In genomic region chr4:141347738-141348524, GRCh38 we compare ENCODE assay signal across 9 cellular contexts.
DNase-seq lines count a peak whose midpoint lies in the region; ATAC-seq lines count a peak whose summit lies in the region.
"Had no signal": no experiment of that assay in that cellular context is flagged by ENCODE, and none has a peak within 500 bp of the region (broad histone marks: within the 10 kb centered on the region; RNA-seq: fewer than 3 reads in every experiment).

No MANE protein-coding gene starts in this region.

- ATAC-seq in GM21515 (IDR thresholded peaks at IDR 0.05; ENCODE audit: unreplicated experiment): peak; percentile 44

- peak; percentile 9 for DNase-seq in EL
- peak; percentile 7 for DNase-seq in NOMO-1 treated with dmso at 0.1 percent for 144 hours (lab: John Stamatoyannopoulos, UW; ENCODE audit: unreplicated experiment)
- DNase-seq in iris pigment epithelial cell (ENCODE audit: low read depth): peak; percentile 79
- DNase-seq in HPDE6-E6E7 (ENCODE audit: extremely low spot score): no peak
- no peak for DNase-seq in activated CD4-positive, alpha-beta T cell treated with anti-CD3 and anti-CD28 coated beads, Interleukin-2, amount 10 ng/mL, durations not matched to agents 24 days and 14 days
- DNase-seq in GM19240 (ENCODE audit: insufficient read length, low spot score): no peak
- no peak for DNase-seq in NCI-H446 treated with DMSO at 0.1 percent for 48 hours (lab: John Stamatoyannopoulos, UW)
- DNase-seq: GOT3 had no signal

- no peak overlapping the region for H3K27ac Mint-ChIP-seq in activated CD4-positive, alpha-beta T cell treated with anti-CD3 and anti-CD28 coated beads, Interleukin-2, amount 10 ng/mL, durations not matched to agents 24 days and 14 days

- H3K27me3 Mint-ChIP-seq in activated CD4-positive, alpha-beta T cell treated with anti-CD3 and anti-CD28 coated beads, Interleukin-2, amount 10 ng/mL, durations not matched to agents 24 days and 14 days: peaks cover 5% of the 10 kb centered on the region

- no peak overlapping the region for H3K4me3 Mint-ChIP-seq in activated CD4-positive, alpha-beta T cell treated with anti-CD3 and anti-CD28 coated beads, Interleukin-2, amount 10 ng/mL, durations not matched to agents 24 days and 14 days

- H3K4me1 Mint-ChIP-seq in activated CD4-positive, alpha-beta T cell treated with anti-CD3 and anti-CD28 coated beads, Interleukin-2, amount 10 ng/mL, durations not matched to agents 24 days and 14 days: no peaks in the 10 kb centered on the region

- H3K9me3 Mint-ChIP-seq in activated CD4-positive, alpha-beta T cell treated with anti-CD3 and anti-CD28 coated beads, Interleukin-2, amount 10 ng/mL, durations not matched to agents 24 days and 14 days: no peaks in the 10 kb centered on the region

- intact Hi-C loops in activated CD4-positive, alpha-beta T cell treated with anti-CD3 and anti-CD28 coated beads, Interleukin-2, amount 10 ng/mL, durations not matched to agents 24 days and 14 days (cut with micrococcal nuclease): no loop called here

- H3K36me3 Mint-ChIP-seq in activated CD4-positive, alpha-beta T cell treated with anti-CD3 and anti-CD28 coated beads, Interleukin-2, amount 10 ng/mL, durations not matched to agents 24 days and 14 days (ENCODE audit: low read depth): no peaks in the 10 kb centered on the region

Comparison
In these comparisons a context has a peak if more than half of its experiments do, and no peak if none do; other contexts are left out.
1. DNase-seq: peak in EL (single experiment), NOMO-1 treated with dmso at 0.1 percent for 144 hours (single experiment) and iris pigment epithelial cell (single experiment); none in HPDE6-E6E7 (single experiment), activated CD4-positive, alpha-beta T cell treated with anti-CD3 and anti-CD28 coated beads, Interleukin-2, amount 10 ng/mL, durations not matched to agents 24 days and 14 days (single experiment), GM19240 (single experiment) and NCI-H446 treated with DMSO at 0.1 percent for 48 hours (single experiment).